ENCODE assay signal across 19 cellular contexts in the genomic region with DNA sequence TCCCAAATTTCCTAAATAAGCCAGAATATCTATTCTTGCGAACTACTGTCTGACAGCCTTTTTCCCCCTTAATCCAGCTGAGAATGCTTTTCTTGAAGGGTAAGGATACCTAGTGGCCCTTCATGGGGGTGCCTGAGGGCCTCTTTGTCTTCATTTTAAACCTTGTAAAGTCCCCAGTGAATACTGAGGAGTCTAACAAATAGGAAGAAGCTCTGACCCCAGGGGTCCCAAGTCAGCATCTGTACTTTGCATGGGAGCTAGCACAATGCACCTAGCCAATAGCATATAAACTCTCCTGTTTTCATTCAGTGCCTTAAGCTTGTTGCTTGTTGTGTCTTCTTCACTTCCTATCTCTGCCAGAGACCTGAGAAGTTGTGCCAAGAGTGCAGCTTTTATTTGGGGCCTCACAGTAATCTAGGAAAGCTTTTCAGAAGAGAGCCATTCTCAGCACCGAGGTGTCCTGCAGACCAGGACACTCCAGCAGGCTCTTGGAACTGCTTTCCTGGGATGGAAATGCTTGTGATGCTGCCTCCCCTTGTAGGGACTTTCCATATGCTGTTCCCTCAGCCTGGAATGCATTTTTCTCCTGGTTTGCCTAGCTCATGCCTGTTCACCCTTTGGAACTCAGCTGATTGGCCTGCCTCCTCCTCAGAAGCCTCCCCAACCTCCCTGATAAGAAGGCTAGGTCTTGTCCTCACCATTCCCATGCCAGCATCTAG. TPM values are rescaled to one million over a fixed set of nuclear protein-coding genes. Genes with fewer than 3 reads are reported as not detected.
DNase-seq lines count a peak whose midpoint lies in the region; ATAC-seq, FAIRE-seq and TF ChIP-seq lines count a peak whose summit lies in the region.
"Had no signal": no experiment of that assay in that cellular context is flagged by ENCODE, and none has a peak within 500 bp of the region (broad histone marks: within the 10 kb centered on the region; RNA-seq: fewer than 3 reads in every experiment).

No MANE protein-coding gene starts in this region.

- H3K36me3 Mint-ChIP-seq in T-helper 17 cell (ENCODE audit: low read depth) (peaks cover 22% of the 10 kb centered on the region), natural killer cell (no peaks in the 10 kb centered on the region), T-cell (peaks cover 43% of the 10 kb centered on the region)
- H3K36me3 Mint-ChIP-seq in activated CD8-positive, alpha-beta T cell treated with anti-CD3 and anti-CD28 coated beads, Interleukin-2, amount 10 ng/mL, durations not matched to agents 7 days and 5 days (ENCODE audit: low read depth) = peaks cover 30% of the 10 kb centered on the region

- H3K27ac Mint-ChIP-seq in T-helper 17 cell (peak overlapping the region; percentile 91), natural killer cell (peak overlapping the region; percentile 82 to 84), T-cell (no peak overlapping the region)
- H3K27ac Mint-ChIP-seq in activated CD8-positive, alpha-beta T cell treated with anti-CD3 and anti-CD28 coated beads, Interleukin-2, amount 10 ng/mL, durations not matched to agents 7 days and 5 days = no peak overlapping the region

- H3K27ac ChIP-seq in BLaER1 = 0 out of 2 replicates have a peak overlapping the region, but pooled peaks have one; percentile 55
- H3K27ac ChIP-seq: A549 had no signal

- TF ChIP-seq CTCF in natural killer cell (IDR thresholded peaks at IDR 0.05) = no peak

- CTCF ChIA-PET in T-cell (lab: Charles Lee) = interaction anchor here in 1 of 2 donors (0.6 to 0.7 kb wide), 2 partner anchors 24 to 106 kb away, joined by 3 read pairs; no protein-coding TSS in a partner anchor
- CTCF ChIA-PET in activated CD8-positive, alpha-beta T cell treated with anti-CD3 and anti-CD28 coated beads, Interleukin-2, amount 10 ng/mL, durations not matched to agents 7 days and 5 days (lab: Charles Lee) = interaction anchor here (0.8 to 2.7 kb wide), 6 partner anchors 19 to 105 kb away, joined by 3 to 13 read pairs (median 3); no protein-coding TSS in a partner anchor

- ATAC-seq in T-helper 17 cell (no peak), natural killer cell (no peak), T-cell (replicated peaks in 1 of 4) (no peak)
- ATAC-seq in activated CD8-positive, alpha-beta T cell treated with anti-CD3 and anti-CD28 coated beads, Interleukin-2, amount 10 ng/mL, durations not matched to agents 7 days and 5 days = no peak

- POLR2A ChIA-PET in T-cell (lab: Charles Lee) = interaction anchor here in 1 of 2 donors (1.0 kb wide), 1 partner anchor 29 kb away, joined by 3 read pairs; no protein-coding TSS in a partner anchor
- POLR2A ChIA-PET in activated CD8-positive, alpha-beta T cell treated with anti-CD3 and anti-CD28 coated beads, Interleukin-2, amount 10 ng/mL, durations not matched to agents 7 days and 5 days (lab: Charles Lee) = interaction anchor here (1.0 kb wide), 1 partner anchor 14 kb away, joined by 3 read pairs; no protein-coding TSS in a partner anchor

- peak; percentile 62 for FAIRE-seq in GM12892 (lab: Jason Lieb, UNC)
- FAIRE-seq: A549 had no signal

- H3K9me3 Mint-ChIP-seq in natural killer cell (no peaks in the 10 kb centered on the region), T-cell (no peaks in the 10 kb centered on the region)
- no peaks in the 10 kb centered on the region for H3K9me3 Mint-ChIP-seq in activated CD8-positive, alpha-beta T cell treated with anti-CD3 and anti-CD28 coated beads, Interleukin-2, amount 10 ng/mL, durations not matched to agents 7 days and 5 days (ENCODE audit: insufficient read depth)
- H3K9me3 Mint-ChIP-seq: CD14-positive monocyte, H9 had no signal

- H3K4me3 ChIP-seq in BLaER1 = no peak overlapping the region
- H3K4me3 ChIP-seq: A549 had no signal

- peaks cover 40% of the 10 kb centered on the region for H3K36me3 ChIP-seq in BLaER1

- peak overlapping the region; percentile 64 for H3K4me2 ChIP-seq in BLaER1
- H3K4me2 ChIP-seq: A549 had no signal

- H4K20me1 ChIP-seq in BLaER1 = peaks cover 94% of the 10 kb centered on the region

- intact Hi-C loops in natural killer cell (cut with micrococcal nuclease) = loop anchor here (5.0 kb wide), 1 partner anchor 38 kb away; a partner anchor contains a TSS

- H3K4me1 ChIP-seq in BLaER1 = peaks cover 59% of the 10 kb centered on the region

- DNase-seq in GM12892 (ENCODE audit: insufficient read length) (no peak), T-helper 17 cell (no peak), natural killer cell (no peak), T-cell (no peak), NCI-H1694 (lab: John Stamatoyannopoulos, UW) (no peak)
- DNase-seq in stimulated activated naive CD4-positive, alpha-beta T cell treated with Interleukin-2 at 50 U/mL for 16 hours (lab: John Stamatoyannopoulos, UW) = no peak
- DNase-seq in activated CD8-positive, alpha-beta T cell treated with anti-CD3 and anti-CD28 coated beads, Interleukin-2, amount 10 ng/mL, durations not matched to agents 7 days and 5 days = no peak
- DNase-seq: Calu3; DMS53; H9; NCI-H1105 treated with DMSO at 0.1 percent for 48 hours; NCI-H187; NCI-H446 treated with DMSO at 0.1 percent for 48 hours; NK-92 treated with Interleukin-12 subunit alpha and Interleukin-12 subunit beta, amount 100 ng/mL, for 24 hours; SIG-M5 had no signal

- H3K9ac ChIP-seq in BLaER1 = no peak overlapping the region

- TF ChIP-seq POLR2A in GM12892 (IDR thresholded peaks at IDR 0.05; ENCODE audit: low read depth, low read length) = no peak

- no peaks in the 10 kb centered on the region for H3K27me3 ChIP-seq in BLaER1

- H3K4me3 Mint-ChIP-seq in T-helper 17 cell (peak overlapping the region; percentile 8), natural killer cell (no peak overlapping the region), T-cell (peak overlapping the region in 1 of 3 donors; percentile 24)
- no peak overlapping the region for H3K4me3 Mint-ChIP-seq in activated CD8-positive, alpha-beta T cell treated with anti-CD3 and anti-CD28 coated beads, Interleukin-2, amount 10 ng/mL, durations not matched to agents 7 days and 5 days
- H3K4me3 Mint-ChIP-seq: CD14-positive monocyte had no signal

- H3K4me1 Mint-ChIP-seq in T-helper 17 cell = peaks cover 85% of the 10 kb centered on the region
- H3K4me1 Mint-ChIP-seq in natural killer cell = peaks cover 25 to 65% of the 10 kb centered on the region in 2 donors
- peaks cover 91 to 95% (median 93%) of the 10 kb centered on the region in 3 donors for H3K4me1 Mint-ChIP-seq in T-cell
- H3K4me1 Mint-ChIP-seq in activated CD8-positive, alpha-beta T cell treated with anti-CD3 and anti-CD28 coated beads, Interleukin-2, amount 10 ng/mL, durations not matched to agents 7 days and 5 days (ENCODE audit: low read depth) = peaks cover 60% of the 10 kb centered on the region

- H3K9me3 ChIP-seq in BLaER1 = no peaks in the 10 kb centered on the region
- H3K9me3 ChIP-seq in T-helper 17 cell (ENCODE audit: control insufficient read depth, low read length, poor library complexity, severe bottlenecking) = no peaks in the 10 kb centered on the region
- H3K9me3 ChIP-seq: A549 had no signal

- no peaks in the 10 kb centered on the region for H3K27me3 Mint-ChIP-seq in T-helper 17 cell
- no peaks in the 10 kb centered on the region for H3K27me3 Mint-ChIP-seq in natural killer cell (ENCODE audit: low read depth in 2 of 2)
- H3K27me3 Mint-ChIP-seq in T-cell = no peaks in the 10 kb centered on the region
- no peaks in the 10 kb centered on the region for H3K27me3 Mint-ChIP-seq in activated CD8-positive, alpha-beta T cell treated with anti-CD3 and anti-CD28 coated beads, Interleukin-2, amount 10 ng/mL, durations not matched to agents 7 days and 5 days (ENCODE audit: low read depth)

RNA-seq across cellular contexts. Expression of a gene that starts 37.2 kb away (rescaled TPM):
- polyA plus RNA-seq in GM12892 (2012; ENCODE audit: missing spikeins) = 9.3 TPM
- total RNA-seq in T-helper 17 cell = 100 to 1,000 TPM; 143 to 144 TPM
- 100 to 1,000 TPM; 142 to 162 (median 145) TPM for total RNA-seq in natural killer cell
- total RNA-seq in T-cell = 10 to 100 TPM; 67.9 to 99.2 (median 72.1) TPM
- 10 to 100 TPM; 41.1 to 53.5 TPM for total RNA-seq in activated CD8-positive, alpha-beta T cell treated with anti-CD3 and anti-CD28 coated beads, Interleukin-2, amount 10 ng/mL, durations not matched to agents 7 days and 5 days
- total RNA-seq: OCI-LY7 had no signal

Comparison
In these comparisons a context has a peak if more than half of its experiments do, and no peak if none do; other contexts are left out.
1. H3K27ac Mint-ChIP-seq: peak in T-helper 17 cell (single experiment) and natural killer cell (2 of 2); none in T-cell (0 of 2) and activated CD8-positive, alpha-beta T cell treated with anti-CD3 and anti-CD28 coated beads, Interleukin-2, amount 10 ng/mL, durations not matched to agents 7 days and 5 days (single experiment).